In the genomic region with DNA sequence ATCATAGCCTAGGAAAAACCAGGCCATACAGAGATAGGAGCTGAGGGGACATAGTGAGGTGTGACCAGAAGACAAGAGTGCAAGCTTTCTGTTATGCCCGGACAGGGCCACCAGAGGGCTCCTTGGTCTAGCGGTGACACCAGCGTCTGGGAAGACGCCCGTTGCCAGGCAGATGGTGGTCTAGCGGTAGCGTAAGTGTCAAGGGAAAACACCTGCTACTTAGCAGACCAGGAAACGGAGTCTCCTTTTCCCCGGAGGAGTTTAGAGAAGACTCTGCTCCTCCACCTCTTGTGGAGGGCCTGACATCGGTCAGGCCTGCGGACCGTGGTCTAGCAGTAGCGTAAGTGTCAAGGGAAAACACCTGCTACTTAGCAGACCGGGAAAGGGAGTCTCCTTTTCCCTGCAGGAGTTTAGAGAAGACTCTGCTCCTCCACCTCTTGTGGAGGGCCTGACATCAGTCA, we compare ENCODE assay signal across 8 cellular contexts. TPM values are rescaled to one million over a fixed set of nuclear protein-coding genes. Genes with fewer than 3 reads are reported as not detected.
DNase-seq lines count a peak whose midpoint lies in the region; ATAC-seq, FAIRE-seq and TF ChIP-seq lines count a peak whose summit lies in the region.
"Not testable (repeated sequence)": the region's sequence is repeated elsewhere in the genome, so short reads cannot be mapped to it uniquely, and the experiment has no call there.

No MANE protein-coding gene starts in this region.

- TF ChIP-seq CTCF in MM.1S (IDR thresholded peaks at IDR 0.05; ENCODE audit: low read length), result peak; percentile 38
- peak; percentile 10 to 50 (median 36) for TF ChIP-seq CTCF in keratinocyte (optimal IDR thresholded peaks at IDR 0.05 in 1 of 3, IDR thresholded peaks at IDR 0.05 in 1 of 3, conservative IDR thresholded peaks at IDR 0.05 in 1 of 3; ENCODE audit: extremely low read depth in 1 of 3, insufficient read depth in 2 of 3, low read length in 3 of 3)
- TF ChIP-seq CTCF in retinal pigment epithelial cell (conservative IDR thresholded peaks at IDR 0.05; ENCODE audit: low read depth, low read length), result peak; percentile 49

- peak; percentile 42 for FAIRE-seq in RCC 7860 (lab: Jason Lieb, UNC)
- not testable (repeated sequence) for FAIRE-seq in keratinocyte (lab: Jason Lieb, UNC)

- not testable (repeated sequence) for H3K27ac Mint-ChIP-seq in activated CD8-positive, alpha-beta memory T cell treated with anti-CD3 and anti-CD28 coated beads, Interleukin-2, amount 10 ng/mL, durations not matched to agents 7 days and 5 days

- H3K27me3 ChIP-seq in MM.1S (replicated peaks; ENCODE audit: insufficient read depth, low read length); keratinocyte (ENCODE audit: control insufficient read depth, extremely low read depth, insufficient read depth, low read length): not testable (repeated sequence)

- DNase-seq in DMS79 (lab: John Stamatoyannopoulos, UW), result peak; percentile 54
- DNase-seq in MM.1S, result peak; percentile 65
- DNase-seq in RCC 7860 (ENCODE audit: low spot score); keratinocyte (ENCODE audit: low read depth, low spot score); retinal pigment epithelial cell (ENCODE audit: low read depth): not testable (repeated sequence)
- DNase-seq in activated CD8-positive, alpha-beta memory T cell treated with anti-CD3 and anti-CD28 coated beads, Interleukin-2, amount 10 ng/mL, durations not matched to agents 7 days and 5 days, result peak; percentile 91
- DNase-seq in cerebellar cortex (ENCODE audit: low spot score), result peak; percentile 74
- DNase-seq in substantia nigra (lab: John Stamatoyannopoulos, UW), result peak in 34 of 49 donors; percentile 7 to 80 (median 52)

- dilution Hi-C loops in keratinocyte (cut with MboI; ENCODE audit: extremely low pct_ligation_motif_present, low sequenced_read_pairs), result not testable (repeated sequence)

- not testable (repeated sequence) for H3K36me3 ChIP-seq in MM.1S (replicated peaks; ENCODE audit: insufficient read depth, low read length); keratinocyte (ENCODE audit: control insufficient read depth in 2 of 2, extremely low read depth in 1 of 2, insufficient read depth in 2 of 2, low read length in 2 of 2)

- H3K27me3 Mint-ChIP-seq in activated CD8-positive, alpha-beta memory T cell treated with anti-CD3 and anti-CD28 coated beads, Interleukin-2, amount 10 ng/mL, durations not matched to agents 7 days and 5 days, result peaks cover 12% of the 10 kb centered on the region

- H3K79me2 ChIP-seq in MM.1S (ENCODE audit: low read length); keratinocyte (ENCODE audit: control insufficient read depth, insufficient read depth, low read length): not testable (repeated sequence)

- H3K9ac ChIP-seq in MM.1S (ENCODE audit: low read length); keratinocyte (ENCODE audit: control insufficient read depth, extremely low read depth, insufficient read depth, low read length): not testable (repeated sequence)

- not testable (repeated sequence) for H3K9me2 ChIP-seq in MM.1S (replicated peaks; ENCODE audit: insufficient read depth, low read length)

- not testable (repeated sequence) for H3K9me3 Mint-ChIP-seq in activated CD8-positive, alpha-beta memory T cell treated with anti-CD3 and anti-CD28 coated beads, Interleukin-2, amount 10 ng/mL, durations not matched to agents 7 days and 5 days (ENCODE audit: low read depth)

- not testable (repeated sequence) for H3K4me3 Mint-ChIP-seq in activated CD8-positive, alpha-beta memory T cell treated with anti-CD3 and anti-CD28 coated beads, Interleukin-2, amount 10 ng/mL, durations not matched to agents 7 days and 5 days

- H3K4me2 ChIP-seq in MM.1S (ENCODE audit: low read depth, low read length), result peak overlapping the region; percentile 78
- H3K4me2 ChIP-seq in keratinocyte (ENCODE audit: control insufficient read depth, extremely low read depth, insufficient read depth, low read depth, low read length), result not testable (repeated sequence)

- not testable (repeated sequence) for H3F3A ChIP-seq in MM.1S (ENCODE audit: insufficient read depth, low read length)

- H3K4me3 ChIP-seq in MM.1S (ENCODE audit: low read length) (peak overlapping the region; percentile 43), retinal pigment epithelial cell (ENCODE audit: low read length) (peak overlapping the region; percentile 22)
- not testable (repeated sequence) for H3K4me3 ChIP-seq in keratinocyte (ENCODE audit: control insufficient read depth in 2 of 3, extremely low read depth in 1 of 3, insufficient read depth in 2 of 3, low read depth in 1 of 3, low read length in 3 of 3)

- peaks cover 19% of the 10 kb centered on the region for H3K4me1 Mint-ChIP-seq in activated CD8-positive, alpha-beta memory T cell treated with anti-CD3 and anti-CD28 coated beads, Interleukin-2, amount 10 ng/mL, durations not matched to agents 7 days and 5 days

- H3K27ac ChIP-seq in MM.1S (ENCODE audit: low read length); keratinocyte (ENCODE audit: control insufficient read depth, insufficient read depth, low read length); substantia nigra (ENCODE audit: low read depth, low read length, poor library complexity, severe bottlenecking): not testable (repeated sequence)

- not testable (repeated sequence) for H3K36me3 Mint-ChIP-seq in activated CD8-positive, alpha-beta memory T cell treated with anti-CD3 and anti-CD28 coated beads, Interleukin-2, amount 10 ng/mL, durations not matched to agents 7 days and 5 days

- H2AFZ ChIP-seq in MM.1S (ENCODE audit: low read length), result peak overlapping the region; percentile 82
- not testable (repeated sequence) for H2AFZ ChIP-seq in keratinocyte (ENCODE audit: control insufficient read depth, low read length)

- H3K9me1 ChIP-seq in keratinocyte (ENCODE audit: control insufficient read depth, extremely low read depth, insufficient read depth, low read length), result not testable (repeated sequence)

- peak; percentile 33 for ATAC-seq in activated CD8-positive, alpha-beta memory T cell treated with anti-CD3 and anti-CD28 coated beads, Interleukin-2, amount 10 ng/mL, durations not matched to agents 7 days and 5 days

- H3K4me1 ChIP-seq in MM.1S (ENCODE audit: low read length); keratinocyte (ENCODE audit: control insufficient read depth, extremely low read depth, insufficient read depth, low read length): not testable (repeated sequence)

- not testable (repeated sequence) for H3K9me3 ChIP-seq in MM.1S (replicated peaks; ENCODE audit: insufficient read depth, low read length); keratinocyte (ENCODE audit: control insufficient read depth, low read depth, low read length)

- H4K20me1 ChIP-seq in MM.1S (ENCODE audit: insufficient read depth, low read length); keratinocyte (ENCODE audit: control insufficient read depth, extremely low read depth, insufficient read depth, low read length): not testable (repeated sequence)

- CTCF ChIA-PET in activated CD8-positive, alpha-beta memory T cell treated with anti-CD3 and anti-CD28 coated beads, Interleukin-2, amount 10 ng/mL, durations not matched to agents 7 days and 5 days (lab: Charles Lee), result interaction anchor here (0.6 to 3.2 kb wide), 20 partner anchors 11 to 339 kb away, joined by 3 to 18 read pairs (median 4); a partner anchor contains a TSS

RNA-seq across cellular contexts. Expression of a gene that starts 5.7 kb away (rescaled TPM):
- 10 to 100 TPM; 62.0 to 69.8 TPM for total RNA-seq in activated CD8-positive, alpha-beta memory T cell treated with anti-CD3 and anti-CD28 coated beads, Interleukin-2, amount 10 ng/mL, durations not matched to agents 7 days and 5 days
- 26.8 to 32.1 TPM (median 30.3 TPM) in 3 replicates for polyA plus RNA-seq in keratinocyte
- polyA plus RNA-seq in keratinocyte (2011; ENCODE audit: low read depth), result 34.6 TPM
- polyA plus RNA-seq in keratinocyte (2011; cell fraction: cytosol; rRNA removed), result 17.6 and 18.7 TPM in 2 replicates
- polyA plus RNA-seq in keratinocyte (2011; cell fraction: nucleus; rRNA removed), result 32.8 and 40.2 TPM in 2 replicates
- 24.4 and 31.3 TPM in 2 replicates for polyA plus RNA-seq in keratinocyte (2012; ENCODE audit: low replicate concordance)
- 23.0 to 33.9 TPM (median 31.5 TPM) in 3 replicates for polyA minus RNA-seq in keratinocyte
- polyA minus RNA-seq in keratinocyte (2011; cell fraction: cytosol; rRNA and poly(A)+ RNA removed), result 34.3 TPM
- 25.5 and 25.6 TPM in 2 replicates for polyA minus RNA-seq in keratinocyte (2011; cell fraction: nucleus; rRNA and poly(A)+ RNA removed)

RNA-seq across cellular contexts. Expression of a gene that starts 14.3 kb away (rescaled TPM):
- total RNA-seq in activated CD8-positive, alpha-beta memory T cell treated with anti-CD3 and anti-CD28 coated beads, Interleukin-2, amount 10 ng/mL, durations not matched to agents 7 days and 5 days, result 100 to 1,000 TPM in 1 of 2 experiments, 10 to 100 TPM in 1; 90.5 to 109 TPM
- 16.0 to 20.6 TPM (median 18.5 TPM) in 3 replicates for polyA plus RNA-seq in keratinocyte
- 11.1 TPM for polyA plus RNA-seq in keratinocyte (2011; ENCODE audit: low read depth)
- 7.5 and 17.5 TPM in 2 replicates for polyA plus RNA-seq in keratinocyte (2011; cell fraction: cytosol; rRNA removed)
- 17.2 and 19.6 TPM in 2 replicates for polyA plus RNA-seq in keratinocyte (2011; cell fraction: nucleus; rRNA removed)
- 11.6 and 28.0 TPM in 2 replicates for polyA plus RNA-seq in keratinocyte (2012; ENCODE audit: low replicate concordance)
- 4.7 to 7.3 TPM (median 5.1 TPM) in 3 replicates for polyA minus RNA-seq in keratinocyte
- polyA minus RNA-seq in keratinocyte (2011; cell fraction: cytosol; rRNA and poly(A)+ RNA removed), result 26.1 TPM
- polyA minus RNA-seq in keratinocyte (2011; cell fraction: nucleus; rRNA and poly(A)+ RNA removed), result 3.3 and 4.0 TPM in 2 replicates

RNA-seq across cellular contexts. Expression of a gene that starts 43.6 kb away (rescaled TPM):
- total RNA-seq in activated CD8-positive, alpha-beta memory T cell treated with anti-CD3 and anti-CD28 coated beads, Interleukin-2, amount 10 ng/mL, durations not matched to agents 7 days and 5 days, result 10 to 100 TPM; 81.3 to 82.0 TPM
- 20.4 to 49.4 TPM (median 23.5 TPM) in 3 replicates for polyA plus RNA-seq in keratinocyte
- 32.8 TPM for polyA plus RNA-seq in keratinocyte (2011; ENCODE audit: low read depth)
- polyA plus RNA-seq in keratinocyte (2011; cell fraction: cytosol; rRNA removed), result 29.6 and 40.9 TPM in 2 replicates
- 53.6 and 57.6 TPM in 2 replicates for polyA plus RNA-seq in keratinocyte (2011; cell fraction: nucleus; rRNA removed)
- 55.0 and 57.5 TPM in 2 replicates for polyA plus RNA-seq in keratinocyte (2012; ENCODE audit: low replicate concordance)
- polyA minus RNA-seq in keratinocyte, result 25.4 to 159 TPM (median 34.4 TPM) in 3 replicates
- polyA minus RNA-seq in keratinocyte (2011; cell fraction: cytosol; rRNA and poly(A)+ RNA removed), result 29.5 TPM
- 19.3 and 22.6 TPM in 2 replicates for polyA minus RNA-seq in keratinocyte (2011; cell fraction: nucleus; rRNA and poly(A)+ RNA removed)
